In the genomic region with DNA sequence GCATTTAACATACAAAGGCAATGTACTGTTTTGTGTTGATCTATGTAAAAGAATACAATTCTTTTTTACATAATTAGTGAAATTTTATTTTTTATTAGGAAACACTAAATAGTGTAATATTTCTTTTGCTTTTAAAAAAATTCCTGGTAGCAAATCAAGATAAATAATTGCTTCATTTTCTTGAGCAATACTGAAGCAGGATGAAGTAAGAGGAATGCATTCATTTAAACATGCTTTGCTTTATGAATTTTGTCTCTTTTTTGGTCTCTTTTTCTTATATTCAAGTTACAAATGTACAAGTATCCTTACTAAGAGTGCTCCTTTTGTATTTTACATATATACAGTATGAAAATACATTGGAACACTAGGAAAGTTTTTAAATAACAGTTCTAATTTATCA, we compare ENCODE assay signal across 14 cellular contexts.
"Had no signal": no experiment of that assay in that cellular context is flagged by ENCODE, and none has a peak within 500 bp of the region (broad histone marks: within the 10 kb centered on the region; RNA-seq: fewer than 3 reads in every experiment).

No MANE protein-coding gene starts in this region.

- H3K36me3 ChIP-seq: neural progenitor cell had no signal

- H2AFZ ChIP-seq: hepatocyte, neural progenitor cell, parathyroid adenoma had no signal

- ATAC-seq: activated T-helper 17 cell treated with anti-CD3 and anti-CD28 coated beads, Interleukin-2, amount 50 U/mL, for 72 hours; stimulated activated naive B cell treated with anti-CD40 and anti-IgM and Interleukin-4, amounts not matched to agents 10 μg/mL and 1 μg/mL and 100 μg/mL, for 72 hours had no signal

- H3K4me3 ChIP-seq: hepatocyte, neural progenitor cell, right atrium auricular region, suprapubic skin had no signal

- H3K9ac ChIP-seq: neural progenitor cell, parathyroid adenoma had no signal

- H3K4me1 ChIP-seq: neural progenitor cell, parathyroid adenoma, right atrium auricular region, suprapubic skin had no signal

- H3K27me3 ChIP-seq: brain microvascular endothelial cell, hepatocyte, neural progenitor cell, right atrium auricular region, suprapubic skin had no signal

- H3K27ac ChIP-seq: brain microvascular endothelial cell, hepatocyte, neural progenitor cell, parathyroid adenoma, right atrium auricular region, suprapubic skin had no signal

- DNase-seq: activated CD4-positive, alpha-beta T cell treated with anti-CD3 and anti-CD28 coated beads, Interleukin-2, amount 50 U/mL, for 1 hour; activated naive CD4-positive, alpha-beta T cell treated with anti-CD3 and anti-CD28 coated beads, Interleukin-2, amount 50 U/mL, for 16 hours; activated T-cell treated with anti-CD3 and anti-CD28 coated beads for 4 hours; brain microvascular endothelial cell; cerebellar nuclear complex; kidney glomerular epithelial cell; stimulated activated CD4-positive, alpha-beta T cell treated with anti-CD3 and anti-CD28 coated beads, Interleukin-2, amount 100 ng/mL, for 24 hours; stimulated activated naive B cell treated with anti-CD40 and anti-IgM and Interleukin-4, amounts not matched to agents 10 μg/mL and 1 μg/mL and 100 μg/mL, for 72 hours had no signal

- H3K9me3 ChIP-seq: right atrium auricular region, suprapubic skin had no signal

- H3K79me2 ChIP-seq: hepatocyte, parathyroid adenoma had no signal

- H3K4me2 ChIP-seq: hepatocyte, neural progenitor cell had no signal
